ENCODE assay signal across 14 cellular contexts in genomic region chr4:140081582-140082398, GRCh38.
DNase-seq lines count a peak whose midpoint lies in the region; ATAC-seq and TF ChIP-seq lines count a peak whose summit lies in the region.
"Had no signal": no experiment of that assay in that cellular context is flagged by ENCODE, and none has a peak within 500 bp of the region (broad histone marks: within the 10 kb centered on the region; RNA-seq: fewer than 3 reads in every experiment).

No MANE protein-coding gene starts in this region.

- no peaks in the 10 kb centered on the region for H3K36me3 ChIP-seq in HUES48 (ENCODE audit: control insufficient read depth, insufficient read depth, low read length)
- no peaks in the 10 kb centered on the region for H3K36me3 ChIP-seq in spleen
- H3K36me3 ChIP-seq: colonic mucosa, thyroid gland had no signal

- ATAC-seq in activated naive CD8-positive, alpha-beta T cell treated with anti-CD3 and anti-CD28 coated beads, Interleukin-2, amount 10 ng/mL, durations not matched to agents 7 days and 5 days (ENCODE audit: low read depth): no peak
- no peak for ATAC-seq in natural killer cell
- ATAC-seq in GM19351 (IDR thresholded peaks at IDR 0.05; ENCODE audit: unreplicated experiment): no peak

- no peaks in the 10 kb centered on the region for H3K36me3 Mint-ChIP-seq in activated naive CD8-positive, alpha-beta T cell treated with anti-CD3 and anti-CD28 coated beads, Interleukin-2, amount 10 ng/mL, durations not matched to agents 7 days and 5 days
- no peaks in the 10 kb centered on the region for H3K36me3 Mint-ChIP-seq in natural killer cell

- H3K27me3 Mint-ChIP-seq in activated naive CD8-positive, alpha-beta T cell treated with anti-CD3 and anti-CD28 coated beads, Interleukin-2, amount 10 ng/mL, durations not matched to agents 7 days and 5 days: no peaks in the 10 kb centered on the region
- H3K27me3 Mint-ChIP-seq in natural killer cell (ENCODE audit: low read depth in 2 of 2): peaks cover 35 to 36% of the 10 kb centered on the region in 2 donors

- H3K4me1 Mint-ChIP-seq in activated naive CD8-positive, alpha-beta T cell treated with anti-CD3 and anti-CD28 coated beads, Interleukin-2, amount 10 ng/mL, durations not matched to agents 7 days and 5 days: peaks cover 20% of the 10 kb centered on the region
- no peaks in the 10 kb centered on the region for H3K4me1 Mint-ChIP-seq in natural killer cell

- peaks cover 48% of the 10 kb centered on the region for H3K4me1 ChIP-seq in HUES48 (ENCODE audit: control insufficient read depth, insufficient read depth, low read length)
- H3K4me1 ChIP-seq in spleen: peaks cover 0 to 25% (median 10%) of the 10 kb centered on the region in 6 donors
- H3K4me1 ChIP-seq: colonic mucosa had no signal

- no peak for TF ChIP-seq POLR2A in spleen (IDR thresholded peaks at IDR 0.05)

- POLR2A ChIA-PET in activated naive CD8-positive, alpha-beta T cell treated with anti-CD3 and anti-CD28 coated beads, Interleukin-2, amount 10 ng/mL, durations not matched to agents 7 days and 5 days (lab: Charles Lee): interaction anchor here (1.5 to 2.3 kb wide), 2 partner anchors 14 to 69 kb away, joined by 5 to 10 read pairs; no protein-coding TSS in a partner anchor

- 66 to 78% (median 75%) methylated on average over 9 of the region's 9 CpGs for WGBS in spleen, 5 donors

- intact Hi-C loops in spleen (cut with DNase I; ENCODE audit: low total_unique reads): no loop called here
- intact Hi-C loops in natural killer cell (cut with micrococcal nuclease): no loop called here

- H3K4me3 Mint-ChIP-seq in activated naive CD8-positive, alpha-beta T cell treated with anti-CD3 and anti-CD28 coated beads, Interleukin-2, amount 10 ng/mL, durations not matched to agents 7 days and 5 days: no peak overlapping the region
- H3K4me3 Mint-ChIP-seq in natural killer cell: no peak overlapping the region

- H3K9me3 Mint-ChIP-seq in activated naive CD8-positive, alpha-beta T cell treated with anti-CD3 and anti-CD28 coated beads, Interleukin-2, amount 10 ng/mL, durations not matched to agents 7 days and 5 days: no peaks in the 10 kb centered on the region
- no peaks in the 10 kb centered on the region for H3K9me3 Mint-ChIP-seq in natural killer cell

- peak overlapping the region; percentile 39 for H3K27ac Mint-ChIP-seq in activated naive CD8-positive, alpha-beta T cell treated with anti-CD3 and anti-CD28 coated beads, Interleukin-2, amount 10 ng/mL, durations not matched to agents 7 days and 5 days
- H3K27ac Mint-ChIP-seq in natural killer cell: no peak overlapping the region

- TF ChIP-seq CTCF in spleen (IDR thresholded peaks at IDR 0.05 in 8 of 11, conservative IDR thresholded peaks at IDR 0.05 in 3 of 11) (no peak), natural killer cell (IDR thresholded peaks at IDR 0.05) (no peak)

- H3K27ac ChIP-seq in HUES48 (ENCODE audit: low read depth, low read length) (peak overlapping the region; percentile 40), spleen (peak overlapping the region in 5 of 8 donors; percentile 3 to 41 (median 24))
- H3K27ac ChIP-seq: colonic mucosa, thyroid gland had no signal

- H3K9ac ChIP-seq in HUES48 (ENCODE audit: low read depth, low read length): no peak overlapping the region

- H3K9me3 ChIP-seq in HUES48 (ENCODE audit: control insufficient read depth, insufficient read depth, low read length): no peaks in the 10 kb centered on the region
- no peaks in the 10 kb centered on the region for H3K9me3 ChIP-seq in spleen
- H3K9me3 ChIP-seq: colonic mucosa, thyroid gland had no signal

- H3K27me3 ChIP-seq in HUES48 (ENCODE audit: control insufficient read depth, insufficient read depth, low read length): no peaks in the 10 kb centered on the region
- no peaks in the 10 kb centered on the region for H3K27me3 ChIP-seq in spleen (replicated peaks in 1 of 7)
- H3K27me3 ChIP-seq: colonic mucosa, thyroid gland had no signal

- no peak overlapping the region for H3K4me3 ChIP-seq in HUES48 (ENCODE audit: low read depth, low read length)
- no peak overlapping the region for H3K4me3 ChIP-seq in spleen
- H3K4me3 ChIP-seq: colonic mucosa, lung, thyroid gland had no signal

- no peak for DNase-seq in activated naive CD8-positive, alpha-beta T cell treated with anti-CD3 and anti-CD28 coated beads, Interleukin-2, amount 10 ng/mL, durations not matched to agents 7 days and 5 days
- DNase-seq in left kidney (ENCODE audit: low read depth, low spot score): peak; percentile 70
- no peak for DNase-seq in spleen
- DNase-seq in KG1 (lab: John Stamatoyannopoulos, UW): no peak
- DNase-seq in natural killer cell: no peak
- DNase-seq in stimulated activated CD4-positive, alpha-beta T cell treated with anti-CD3 and anti-CD28 coated beads, Interleukin-2, amount 100 ng/mL, for 48 hours: no peak
- DNase-seq: C1 segment of cervical spinal cord, colonic mucosa, EL, NCI-H226, thyroid gland had no signal
